20 cellular contexts compared by ENCODE assay signal in genomic region chr9:130234340-130235260, GRCh38. TPM values are rescaled to one million over a fixed set of nuclear protein-coding genes. Genes with fewer than 3 reads are reported as not detected.
A peak's percentile ranks its signal among the peaks of the same experiment; 100 is the strongest.
DNase-seq lines count a peak whose midpoint lies in the region; ATAC-seq and FAIRE-seq lines count a peak whose summit lies in the region.
"Had no signal": no experiment of that assay in that cellular context is flagged by ENCODE, and none has a peak within 500 bp of the region (broad histone marks: within the 10 kb centered on the region; RNA-seq: fewer than 3 reads in every experiment).

No MANE protein-coding gene starts in this region.

- H2BK15ac ChIP-seq in neuronal stem cell (ENCODE audit: low read length), result no peak overlapping the region

- H2AK5ac ChIP-seq in neuronal stem cell (ENCODE audit: low read depth, low read length), result no peak overlapping the region

- H2BK12ac ChIP-seq in neuronal stem cell (ENCODE audit: low read length), result no peak overlapping the region

- no peak overlapping the region for H3K4me3 ChIP-seq in neuronal stem cell (ENCODE audit: low read length in 2 of 2)
- H3K4me3 ChIP-seq in CD4-positive, alpha-beta memory T cell (ENCODE audit: low read length in 2 of 2), result no peak overlapping the region
- H3K4me3 ChIP-seq: breast epithelium, PC-9 had no signal

- ATAC-seq in GM19035 (IDR thresholded peaks at IDR 0.05; ENCODE audit: unreplicated experiment), result no peak
- ATAC-seq: HepG2 had no signal

- peaks cover 22 to 44% of the 10 kb centered on the region in 2 donors for H3K36me3 ChIP-seq in neuronal stem cell (replicated peaks in 1 of 2; ENCODE audit: control insufficient read depth in 2 of 2, insufficient read depth in 2 of 2, low read length in 2 of 2)
- H3K36me3 ChIP-seq in CD4-positive, alpha-beta memory T cell (ENCODE audit: insufficient read depth, low read length), result no peaks in the 10 kb centered on the region
- H3K36me3 ChIP-seq: breast epithelium had no signal

- no peak overlapping the region for H3K18ac ChIP-seq in neuronal stem cell (ENCODE audit: low read length)

- CTCF ChIA-PET in CD4-positive, alpha-beta memory T cell (lab: Charles Lee; ENCODE audit: partially characterized antibody), result interaction anchor here (2.4 to 5.6 kb wide), 2 partner anchors 11 to 128 kb away, joined by 12 to 74 read pairs; no protein-coding TSS in a partner anchor

- no peak overlapping the region for H2BK120ac ChIP-seq in neuronal stem cell (ENCODE audit: low read depth, low read length)

- H3K27ac Mint-ChIP-seq in CD4-positive, alpha-beta memory T cell, result no peak overlapping the region
- H3K27ac Mint-ChIP-seq: activated CD4-positive, alpha-beta T cell treated with anti-CD3 and anti-CD28 coated beads, Interleukin-2, amount 10 ng/mL, durations not matched to agents 7 days and 5 days; CD4-positive, CD25-positive, alpha-beta regulatory T cell; nephron had no signal

- no CpG with 5 or more reads among the region's 26 CpGs for WGBS in neuronal stem cell (ENCODE audit: extremely low coverage in 2 of 2, insufficient read length in 2 of 2, insufficient replicate concordance in 1 of 2), 2 donors

- POLR2A ChIA-PET in CD4-positive, alpha-beta memory T cell (lab: Charles Lee; ENCODE audit: partially characterized antibody), result no interaction called here

- no peaks in the 10 kb centered on the region for H3K27me3 Mint-ChIP-seq in CD4-positive, alpha-beta memory T cell
- H3K27me3 Mint-ChIP-seq: activated CD4-positive, alpha-beta T cell treated with anti-CD3 and anti-CD28 coated beads, Interleukin-2, amount 10 ng/mL, durations not matched to agents 7 days and 5 days; CD4-positive, CD25-positive, alpha-beta regulatory T cell had no signal

- intact Hi-C loops in CD4-positive, alpha-beta memory T cell (cut with micrococcal nuclease), result no loop called here

- no peaks in the 10 kb centered on the region for H3K79me1 ChIP-seq in neuronal stem cell (ENCODE audit: low read depth, low read length)

- no peak overlapping the region for H3K4me3 Mint-ChIP-seq in CD4-positive, alpha-beta memory T cell
- H3K4me3 Mint-ChIP-seq: activated CD4-positive, alpha-beta T cell treated with anti-CD3 and anti-CD28 coated beads, Interleukin-2, amount 10 ng/mL, durations not matched to agents 7 days and 5 days; CD4-positive, CD25-positive, alpha-beta regulatory T cell; nephron had no signal

- H3K23ac ChIP-seq in neuronal stem cell (ENCODE audit: low read depth, low read length, poor library complexity), result peak overlapping the region; percentile 61

- no peak for FAIRE-seq in RCC 7860 (lab: Jason Lieb, UNC)
- FAIRE-seq: H1, HepG2 had no signal

- no peak overlapping the region for H3K27ac ChIP-seq in neuronal stem cell (replicated peaks; ENCODE audit: low read length)
- no peak overlapping the region for H3K27ac ChIP-seq in CD4-positive, alpha-beta memory T cell (ENCODE audit: low read depth, low read length)
- H3K27ac ChIP-seq: breast epithelium, PC-9 had no signal

- no peak overlapping the region for H2BK5ac ChIP-seq in neuronal stem cell (ENCODE audit: low read length)

- H4K91ac ChIP-seq in neuronal stem cell (ENCODE audit: low read depth, low read length, poor library complexity), result no peak overlapping the region

- no peak overlapping the region for H3K4me2 ChIP-seq in neuronal stem cell (ENCODE audit: insufficient read depth, low read length, poor library complexity, severe bottlenecking)
- H3K4me2 ChIP-seq: PC-9, SK-N-SH had no signal

- H3K4me1 Mint-ChIP-seq in CD4-positive, alpha-beta memory T cell, result peaks cover 2 to 29% (median 5%) of the 10 kb centered on the region in 4 donors

- H3K14ac ChIP-seq in neuronal stem cell (ENCODE audit: low read length), result no peak overlapping the region

- H3K9me3 ChIP-seq in neuronal stem cell (replicated peaks in 1 of 2; ENCODE audit: control insufficient read depth in 2 of 2, insufficient read depth in 1 of 2, low read depth in 1 of 2, low read length in 2 of 2), result peaks cover 0 to 1% of the 10 kb centered on the region in 2 donors
- H3K9me3 ChIP-seq in CD4-positive, alpha-beta memory T cell (ENCODE audit: control insufficient read depth in 1 of 2, low read length in 2 of 2), result no peaks in the 10 kb centered on the region
- H3K9me3 ChIP-seq: breast epithelium, SK-N-SH had no signal

- peak; percentile 71 for DNase-seq in EL
- DNase-seq in RCC 7860 (ENCODE audit: low spot score), result peak; percentile 53
- peak; percentile 22 for DNase-seq in fibroblast of gingiva (ENCODE audit: low read depth)
- no peak for DNase-seq in neuronal stem cell (ENCODE audit: low spot score)
- no peak for DNase-seq in HPDE6-E6E7 (ENCODE audit: extremely low spot score)
- DNase-seq in NCI-H187 (lab: John Stamatoyannopoulos, UW), result no peak
- no peak for DNase-seq in CD4-positive, alpha-beta memory T cell
- DNase-seq: activated CD4-positive, alpha-beta T cell treated with anti-CD3 and anti-CD28 coated beads, Interleukin-2, amount 10 ng/mL, durations not matched to agents 7 days and 5 days; activated naive CD4-positive, alpha-beta T cell treated with anti-CD3 and anti-CD28 coated beads, Interleukin-2, amount 50 U/mL, for 16 hours; activated T-cell treated with anti-CD3 and anti-CD28 coated beads for 4 hours; CD4-positive, CD25-positive, alpha-beta regulatory T cell; DMS79 treated with DMSO at 0.1 percent for 48 hours; NCI-H526; PC-9; SK-N-SH had no signal

- no peak overlapping the region for H3K9ac ChIP-seq in neuronal stem cell (ENCODE audit: low read depth, low read length, poor library complexity)
- H3K9ac ChIP-seq: SK-N-SH had no signal

- H4K8ac ChIP-seq in neuronal stem cell (ENCODE audit: low read depth, low read length), result no peak overlapping the region

- H3K4me1 ChIP-seq in neuronal stem cell (ENCODE audit: control insufficient read depth in 2 of 2, insufficient read depth in 1 of 2, low read depth in 1 of 2, low read length in 2 of 2), result peaks cover 0 to 9% of the 10 kb centered on the region in 2 donors
- peaks cover 14% of the 10 kb centered on the region for H3K4me1 ChIP-seq in CD4-positive, alpha-beta memory T cell (ENCODE audit: insufficient read depth, low read length)
- H3K4me1 ChIP-seq: breast epithelium had no signal

- no peaks in the 10 kb centered on the region for H3K27me3 ChIP-seq in neuronal stem cell (ENCODE audit: control insufficient read depth in 3 of 3, insufficient read depth in 3 of 3, low read depth in 1 of 3, low read length in 3 of 3)
- no peaks in the 10 kb centered on the region for H3K27me3 ChIP-seq in CD4-positive, alpha-beta memory T cell (ENCODE audit: insufficient read depth, low read length)
- H3K27me3 ChIP-seq: breast epithelium had no signal

- no peaks in the 10 kb centered on the region for H3K36me3 Mint-ChIP-seq in CD4-positive, alpha-beta memory T cell
- H3K36me3 Mint-ChIP-seq: CD4-positive, CD25-positive, alpha-beta regulatory T cell had no signal

- peaks cover 0 to 4% (median 0%) of the 10 kb centered on the region in 8 donors for H3K9me3 Mint-ChIP-seq in CD4-positive, alpha-beta memory T cell
- H3K9me3 Mint-ChIP-seq: activated CD4-positive, alpha-beta T cell treated with anti-CD3 and anti-CD28 coated beads, Interleukin-2, amount 10 ng/mL, durations not matched to agents 7 days and 5 days; nephron had no signal

- no peak overlapping the region for H3K4ac ChIP-seq in neuronal stem cell (ENCODE audit: low read length)

- no peak overlapping the region for H2AFZ ChIP-seq in neuronal stem cell (ENCODE audit: low read length)
- H2AFZ ChIP-seq: PC-9 had no signal

RNA-seq across cellular contexts. Expression of gene HMCN2, which starts 31.0 kb away (rescaled TPM):
- polyA plus RNA-seq in neuronal stem cell (2013, experiment 1 of 2), result 0.42 TPM
- polyA plus RNA-seq in neuronal stem cell (2013, experiment 2 of 2), result 0.24 TPM
- not detected for total RNA-seq in CD4-positive, alpha-beta memory T cell
- not detected for polyA plus RNA-seq in CD4-positive, alpha-beta memory T cell
- total RNA-seq: activated CD4-positive, alpha-beta T cell treated with anti-CD3 and anti-CD28 coated beads, Interleukin-2, amount 10 ng/mL, durations not matched to agents 7 days and 5 days; CD4-positive, CD25-positive, alpha-beta regulatory T cell had no signal
- polyA plus RNA-seq: CD4-positive, CD25-positive, alpha-beta regulatory T cell; HepG2 had no signal

Comparison
In these comparisons a context has a peak if more than half of its experiments do, and no peak if none do; other contexts are left out.
1. DNase-seq: peak in EL (single experiment), RCC 7860 (single experiment) and fibroblast of gingiva (single experiment); none in neuronal stem cell (single experiment), HPDE6-E6E7 (single experiment), NCI-H187 (0 of 2) and CD4-positive, alpha-beta memory T cell (0 of 5).